In the genomic region with DNA sequence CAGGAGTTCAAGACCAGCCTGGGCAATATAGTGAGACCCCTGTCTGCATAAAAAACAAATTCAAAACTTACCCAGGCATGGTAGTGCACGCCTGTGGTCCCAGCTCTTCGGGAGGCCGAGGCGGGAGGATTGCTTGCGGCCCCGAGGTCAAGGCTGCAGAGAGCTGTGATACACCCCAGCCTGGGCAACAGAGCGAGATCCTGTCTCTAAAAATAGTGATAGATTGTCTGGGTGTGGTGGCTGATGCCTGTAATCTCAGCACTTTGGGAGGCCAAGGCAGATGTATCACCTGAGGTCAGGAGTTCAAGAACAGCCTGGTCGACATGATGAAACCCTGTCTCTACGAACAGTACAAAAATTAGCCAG, we compare ENCODE assay signal across 22 cellular contexts.
"Had no signal": no experiment of that assay in that cellular context is flagged by ENCODE, and none has a peak within 500 bp of the region (broad histone marks: within the 10 kb centered on the region; RNA-seq: fewer than 3 reads in every experiment).

No MANE protein-coding gene starts in this region.

- DNase-seq: activated CD4-positive, alpha-beta T cell treated with anti-CD3 and anti-CD28 coated beads for 48 hours; activated T-cell treated with anti-CD3 and anti-CD28 coated beads for 4 hours; central memory CD4-positive, alpha-beta T cell; colonic mucosa; esophagus squamous epithelium; left lung; SK-N-SH; stimulated activated CD4-positive, alpha-beta T cell treated with anti-CD3 and anti-CD28 coated beads, Interleukin-4, amount 100 ng/mL, for 4 hours; stimulated activated CD8-positive, alpha-beta memory T cell treated with anti-CD3 and anti-CD28 coated beads, Interleukin-4, amount 100 ng/mL, for 48 hours; stimulated activated naive CD8-positive, alpha-beta T cell treated with anti-CD3 and anti-CD28 coated beads, Interleukin-15, amount 100 ng/mL, for 72 hours; T-helper 1 cell; upper lobe of left lung; WERI-Rb-1 had no signal

- H3K4me3 ChIP-seq: colonic mucosa, esophagus squamous epithelium, hepatocyte, left lung, mucosa of descending colon, right atrium auricular region, skin epidermis, upper lobe of left lung had no signal

- H2AFZ ChIP-seq: hepatocyte had no signal

- H3K36me3 ChIP-seq: colonic mucosa, WERI-Rb-1 had no signal

- H3K4me1 ChIP-seq: colonic mucosa had no signal

- H3K9me3 Mint-ChIP-seq: activated naive CD4-positive, alpha-beta T cell treated with anti-CD3 and anti-CD28 coated beads, Interleukin-2, amount 50 U/mL, for 72 hours; activated T-helper 2 cell treated with anti-CD3 and anti-CD28 coated beads, Interferon-gamma antibody, Interleukin-2, Interleukin-4, amounts not matched to agents 10 μg/mL and 5 μg/mL and 100 μg/mL, durations not matched to agents 14 hours and 24 hours and 36 hours; brain; natural killer cell treated with Interleukin-12 subunit alpha and Interleukin-12 subunit beta and Interleukin-15 and Interleukin-18, amount 100 ng/mL, for 72 hours; stimulated activated naive CD8-positive, alpha-beta T cell treated with anti-CD3 and anti-CD28 coated beads, Interleukin-15, amount 100 ng/mL, for 72 hours had no signal

- H3K4me3 Mint-ChIP-seq: natural killer cell treated with Interleukin-12 subunit alpha and Interleukin-12 subunit beta and Interleukin-15 and Interleukin-18, amount 100 ng/mL, for 72 hours; stimulated activated naive CD8-positive, alpha-beta T cell treated with anti-CD3 and anti-CD28 coated beads, Interleukin-15, amount 100 ng/mL, for 72 hours had no signal

- H3K4me2 ChIP-seq: hepatocyte, SK-N-SH had no signal

- H3K27ac ChIP-seq: colonic mucosa, esophagus squamous epithelium, hepatocyte, left lung, right atrium auricular region, skin epidermis, upper lobe of left lung, WERI-Rb-1 had no signal

- H3K9me3 ChIP-seq: colonic mucosa, esophagus squamous epithelium, left lung, mucosa of descending colon, right atrium auricular region, SK-N-SH, upper lobe of left lung had no signal

- H3K27me3 ChIP-seq: colonic mucosa, esophagus squamous epithelium, hepatocyte, left lung, right atrium auricular region, upper lobe of left lung had no signal

- H3K36me3 Mint-ChIP-seq: brain; natural killer cell treated with Interleukin-12 subunit alpha and Interleukin-12 subunit beta and Interleukin-15 and Interleukin-18, amount 100 ng/mL, for 72 hours had no signal

- H3K9ac ChIP-seq: SK-N-SH had no signal

- FAIRE-seq: kidney had no signal

- ATAC-seq: activated naive CD4-positive, alpha-beta T cell treated with anti-CD3 and anti-CD28 coated beads, Interleukin-2, amount 50 U/mL, for 72 hours; left lung; mucosa of descending colon; natural killer cell treated with Interleukin-12 subunit alpha and Interleukin-12 subunit beta and Interleukin-15 and Interleukin-18, amount 100 ng/mL, for 72 hours; stimulated activated naive CD8-positive, alpha-beta T cell treated with anti-CD3 and anti-CD28 coated beads, Interleukin-15, amount 100 ng/mL, for 72 hours had no signal

- H3K27me3 Mint-ChIP-seq: natural killer cell treated with Interleukin-12 subunit alpha and Interleukin-12 subunit beta and Interleukin-15 and Interleukin-18, amount 100 ng/mL, for 72 hours; stimulated activated naive CD8-positive, alpha-beta T cell treated with anti-CD3 and anti-CD28 coated beads, Interleukin-15, amount 100 ng/mL, for 72 hours had no signal

- H3K27ac Mint-ChIP-seq: activated T-helper 2 cell treated with anti-CD3 and anti-CD28 coated beads, Interferon-gamma antibody, Interleukin-2, Interleukin-4, amounts not matched to agents 10 μg/mL and 5 μg/mL and 100 μg/mL, durations not matched to agents 14 hours and 24 hours and 36 hours; natural killer cell treated with Interleukin-12 subunit alpha and Interleukin-12 subunit beta and Interleukin-15 and Interleukin-18, amount 100 ng/mL, for 72 hours; stimulated activated naive CD8-positive, alpha-beta T cell treated with anti-CD3 and anti-CD28 coated beads, Interleukin-15, amount 100 ng/mL, for 72 hours had no signal
